ENCODE assay signal across 16 cellular contexts in the genomic region with DNA sequence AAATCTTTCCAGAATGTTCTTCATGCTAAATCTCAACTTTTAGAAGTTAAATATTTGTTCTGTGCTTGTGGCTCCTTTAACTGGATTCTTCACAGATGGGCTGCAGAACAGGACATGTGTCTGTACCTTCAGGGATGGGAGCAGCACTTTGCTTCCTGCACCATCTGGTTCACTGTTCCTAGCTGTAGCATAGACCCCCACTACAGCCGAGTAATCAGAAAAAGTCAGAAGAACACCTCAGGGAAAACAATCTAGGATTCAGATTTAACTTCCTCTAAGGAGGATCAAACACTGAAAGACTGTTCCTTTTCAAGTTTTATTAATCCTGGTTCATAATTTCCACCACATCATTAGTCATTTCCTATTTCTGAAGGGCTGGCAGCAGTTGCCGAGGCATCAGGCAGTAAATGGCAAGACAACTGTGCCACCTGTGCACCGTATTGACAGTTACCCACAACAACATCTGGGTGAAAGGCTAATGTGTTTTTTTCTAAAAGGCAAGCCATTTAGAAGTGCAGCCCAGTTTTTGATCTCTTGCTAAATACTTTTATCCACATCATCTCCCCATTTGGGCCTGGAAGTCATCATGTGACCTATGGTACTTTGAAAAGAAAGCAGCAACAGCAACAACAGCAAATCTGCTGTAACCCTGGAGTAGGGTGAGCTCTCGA.
A peak's percentile ranks its signal among the peaks of the same experiment; 100 is the strongest.
DNase-seq lines count a peak whose midpoint lies in the region; ATAC-seq, FAIRE-seq and TF ChIP-seq lines count a peak whose summit lies in the region.
"Had no signal": no experiment of that assay in that cellular context is flagged by ENCODE, and none has a peak within 500 bp of the region (broad histone marks: within the 10 kb centered on the region; RNA-seq: fewer than 3 reads in every experiment).

No MANE protein-coding gene starts in this region.

- peak overlapping the region; percentile 31 for H3K27ac Mint-ChIP-seq in Calu3 (ENCODE audit: unreplicated experiment)
- H3K27ac Mint-ChIP-seq: activated T-helper 2 cell treated with anti-CD3 and anti-CD28 coated beads, Interferon-gamma antibody, Interleukin-2, Interleukin-4, amounts not matched to agents 10 μg/mL and 5 μg/mL and 100 μg/mL, durations not matched to agents 14 hours and 24 hours and 36 hours; CD4-positive, alpha-beta T cell; stimulated activated memory B cell treated with anti-CD40 and anti-IgM and Interleukin-4, amounts not matched to agents 10 μg/mL and 1 μg/mL and 100 μg/mL, for 72 hours had no signal

- H3K9me1 ChIP-seq in keratinocyte (ENCODE audit: control insufficient read depth, extremely low read depth, insufficient read depth, low read length), result no peaks in the 10 kb centered on the region

- CTCF ChIA-PET in Calu3 (lab: Charles Lee), result interaction anchor here (1.6 kb wide), 1 partner anchor 160 kb away, joined by 4 read pairs; no protein-coding TSS in a partner anchor

- ATAC-seq in RWPE2 (ENCODE audit: low read depth) (peak; percentile 89), GM18867 (IDR thresholded peaks at IDR 0.05; ENCODE audit: unreplicated experiment) (no peak), GM19463 (IDR thresholded peaks at IDR 0.05; ENCODE audit: unreplicated experiment) (no peak)
- ATAC-seq: left lobe of liver; stimulated activated memory B cell treated with anti-CD40 and anti-IgM and Interleukin-4, amounts not matched to agents 10 μg/mL and 1 μg/mL and 100 μg/mL, for 72 hours had no signal

- H3K36me3 ChIP-seq in RWPE2 (ENCODE audit: low read depth) (no peaks in the 10 kb centered on the region), keratinocyte (ENCODE audit: control insufficient read depth in 2 of 2, extremely low read depth in 1 of 2, insufficient read depth in 2 of 2, low read length in 2 of 2) (no peaks in the 10 kb centered on the region)

- H4K20me1 ChIP-seq in keratinocyte (ENCODE audit: control insufficient read depth, extremely low read depth, insufficient read depth, low read length), result no peaks in the 10 kb centered on the region

- peaks cover 34% of the 10 kb centered on the region for H3K4me1 ChIP-seq in RWPE2 (ENCODE audit: insufficient read depth, poor library complexity, severe bottlenecking)
- H3K4me1 ChIP-seq in keratinocyte (ENCODE audit: control insufficient read depth, extremely low read depth, insufficient read depth, low read length), result peaks cover 39% of the 10 kb centered on the region

- H3K9me3 ChIP-seq in RWPE2 (ENCODE audit: severe bottlenecking) (no peaks in the 10 kb centered on the region), keratinocyte (ENCODE audit: control insufficient read depth, low read depth, low read length) (no peaks in the 10 kb centered on the region)

- no peaks in the 10 kb centered on the region for H3K9me3 Mint-ChIP-seq in Calu3 (ENCODE audit: low read depth, unreplicated experiment)
- H3K9me3 Mint-ChIP-seq: activated T-helper 2 cell treated with anti-CD3 and anti-CD28 coated beads, Interferon-gamma antibody, Interleukin-2, Interleukin-4, amounts not matched to agents 10 μg/mL and 5 μg/mL and 100 μg/mL, durations not matched to agents 14 hours and 24 hours and 36 hours; CD4-positive, alpha-beta T cell; central memory CD8-positive, alpha-beta T cell; stimulated activated memory B cell treated with anti-CD40 and anti-IgM and Interleukin-4, amounts not matched to agents 10 μg/mL and 1 μg/mL and 100 μg/mL, for 72 hours had no signal

- H3K27me3 Mint-ChIP-seq in Calu3 (ENCODE audit: unreplicated experiment), result no peaks in the 10 kb centered on the region

- no peak overlapping the region for H3K4me3 Mint-ChIP-seq in Calu3 (ENCODE audit: low read depth, unreplicated experiment)
- H3K4me3 Mint-ChIP-seq: CD4-positive, alpha-beta T cell; central memory CD8-positive, alpha-beta T cell; stimulated activated memory B cell treated with anti-CD40 and anti-IgM and Interleukin-4, amounts not matched to agents 10 μg/mL and 1 μg/mL and 100 μg/mL, for 72 hours had no signal

- peaks cover 32% of the 10 kb centered on the region for H3K4me1 Mint-ChIP-seq in Calu3 (ENCODE audit: low read depth, unreplicated experiment)
- H3K4me1 Mint-ChIP-seq: central memory CD8-positive, alpha-beta T cell; stimulated activated memory B cell treated with anti-CD40 and anti-IgM and Interleukin-4, amounts not matched to agents 10 μg/mL and 1 μg/mL and 100 μg/mL, for 72 hours had no signal

- peak overlapping the region; percentile 6 for H3K9ac ChIP-seq in keratinocyte (ENCODE audit: control insufficient read depth, extremely low read depth, insufficient read depth, low read length)

- no peak overlapping the region for H2AFZ ChIP-seq in keratinocyte (ENCODE audit: control insufficient read depth, low read length)

- H3K36me3 Mint-ChIP-seq in Calu3 (ENCODE audit: insufficient read depth, unreplicated experiment), result no peaks in the 10 kb centered on the region
- H3K36me3 Mint-ChIP-seq: stimulated activated memory B cell treated with anti-CD40 and anti-IgM and Interleukin-4, amounts not matched to agents 10 μg/mL and 1 μg/mL and 100 μg/mL, for 72 hours had no signal

- peak; percentile 79 for FAIRE-seq in keratinocyte (lab: Jason Lieb, UNC)

- dilution Hi-C loops in keratinocyte (cut with MboI; ENCODE audit: extremely low pct_ligation_motif_present, low sequenced_read_pairs), result no loop called here

- intact Hi-C loops in Calu3 (cut with micrococcal nuclease; ENCODE audit: unreplicated experiment), result loop anchor here (2.0 kb wide), 1 partner anchor 213 kb away; a partner anchor contains a TSS

- peak overlapping the region; percentile 71 for H3K27ac ChIP-seq in RWPE2 (ENCODE audit: poor library complexity, severe bottlenecking)
- peak overlapping the region; percentile 65 for H3K27ac ChIP-seq in keratinocyte (ENCODE audit: control insufficient read depth, insufficient read depth, low read length)

- TF ChIP-seq CTCF in Calu3 (IDR thresholded peaks at IDR 0.05; ENCODE audit: unreplicated experiment) (no peak), RWPE2 (IDR thresholded peaks at IDR 0.05; ENCODE audit: poor library complexity, severe bottlenecking) (no peak), keratinocyte (optimal IDR thresholded peaks at IDR 0.05 in 1 of 3, IDR thresholded peaks at IDR 0.05 in 1 of 3, conservative IDR thresholded peaks at IDR 0.05 in 1 of 3; ENCODE audit: extremely low read depth in 1 of 3, insufficient read depth in 2 of 3, low read length in 3 of 3) (peak in 1 of 3 experiments; percentile 24)

- BruUV-seq in Calu3 (replicated peaks; lab: Mats Ljungman, UMichigan), result no TSS peak

- no peaks in the 10 kb centered on the region for H3K79me2 ChIP-seq in keratinocyte (ENCODE audit: control insufficient read depth, insufficient read depth, low read length)

- H3K27me3 ChIP-seq in RWPE2 (ENCODE audit: insufficient read depth, poor library complexity, severe bottlenecking) (no peaks in the 10 kb centered on the region), keratinocyte (ENCODE audit: control insufficient read depth, extremely low read depth, insufficient read depth, low read length) (no peaks in the 10 kb centered on the region)

- no peak for TF ChIP-seq POLR2A in erythroblast (IDR thresholded peaks at IDR 0.05; ENCODE audit: low read length)

- H3K4me3 ChIP-seq in RWPE2 (ENCODE audit: severe bottlenecking) (no peak overlapping the region), keratinocyte (ENCODE audit: control insufficient read depth in 2 of 3, extremely low read depth in 1 of 3, insufficient read depth in 2 of 3, low read depth in 1 of 3, low read length in 3 of 3) (no peak overlapping the region)

- H3K4me2 ChIP-seq in keratinocyte (ENCODE audit: control insufficient read depth, extremely low read depth, insufficient read depth, low read depth, low read length), result peak overlapping the region; percentile 67

- peak; percentile 50 for DNase-seq in Calu3
- DNase-seq in HT-29 (ENCODE audit: low spot score), result peak; percentile 90
- no peak for DNase-seq in RWPE2 (ENCODE audit: low spot score)
- no peak for DNase-seq in keratinocyte (ENCODE audit: low read depth, low spot score)
- no peak for DNase-seq in DMS153 treated with DMSO at 0.1 percent for 48 hours (lab: John Stamatoyannopoulos, UW; ENCODE audit: unreplicated experiment)
- DNase-seq in erythroblast (lab: John Stamatoyannopoulos, UW), result no peak
- DNase-seq: activated CD4-positive, alpha-beta T cell treated with anti-CD3 and anti-CD28 coated beads for 48 hours; CD4-positive, alpha-beta T cell; NCI-H2029; stimulated activated CD4-positive, alpha-beta T cell treated with anti-CD3 and anti-CD28 coated beads, Interleukin-2, amount 100 ng/mL, for 24 hours had no signal

Comparison
In these comparisons a context has a peak if more than half of its experiments do, and no peak if none do; other contexts are left out.
1. DNase-seq: peak in Calu3 (single experiment) and HT-29 (single experiment); none in RWPE2 (single experiment), keratinocyte (single experiment), DMS153 treated with DMSO at 0.1 percent for 48 hours (single experiment) and erythroblast (0 of 2).